Comparison of ENCODE assay signal across 1 cellular context in genomic region chr6:100188754-100189153, GRCh38.
TF ChIP-seq lines count a peak whose summit lies in the region.

No MANE protein-coding gene starts in this region.

TF ChIP-seq in IMR-90, 13 proteins besides CTCF, POLR2A, EP300 and RAD21 (continued from another document):
- TF ChIP-seq MAZ (IDR thresholded peaks at IDR 0.05; ENCODE audit: borderline replicate concordance, low read depth, low read length) (no peak), BHLHE40 (IDR thresholded peaks at IDR 0.05; ENCODE audit: low read depth, low read length) (no peak), SMC3 (IDR thresholded peaks at IDR 0.05; ENCODE audit: low read depth, low read length) (no peak), MAFK (IDR thresholded peaks at IDR 0.05; ENCODE audit: low read depth, low read length) (no peak), RCOR1 (IDR thresholded peaks at IDR 0.05; ENCODE audit: insufficient replicate concordance, low read length) (no peak), FOS (IDR thresholded peaks at IDR 0.05; ENCODE audit: low read depth, low read length) (no peak)
